Comparison of ENCODE assay signal across 17 cellular contexts in the genomic region with DNA sequence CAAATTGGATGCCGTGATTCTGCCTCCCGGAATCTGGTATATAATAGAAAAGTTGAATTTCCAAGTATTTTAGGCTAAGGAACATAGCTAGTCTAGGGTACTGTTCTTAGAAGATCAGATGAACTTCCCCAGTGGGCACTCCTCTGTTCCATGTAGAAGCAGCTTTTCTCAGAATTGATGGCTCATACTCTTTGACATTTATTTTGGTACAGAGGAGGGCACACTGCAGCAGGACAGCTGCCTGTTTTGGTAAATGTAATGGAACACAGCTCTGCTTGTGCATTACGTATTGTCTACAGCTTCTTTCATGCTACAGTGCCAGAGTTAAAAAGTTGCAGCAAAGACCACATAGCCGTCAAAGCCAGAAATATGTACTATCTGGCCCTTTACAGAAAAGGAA.
"Had no signal": no experiment of that assay in that cellular context is flagged by ENCODE, and none has a peak within 500 bp of the region (broad histone marks: within the 10 kb centered on the region; RNA-seq: fewer than 3 reads in every experiment).

No MANE protein-coding gene starts in this region.

- H3K4me3 Mint-ChIP-seq: mesothelial cell of epicardium, neural progenitor cell had no signal

- DNase-seq: activated CD8-positive, alpha-beta memory T cell treated with anti-CD3 and anti-CD28 coated beads for 24 hours; activated gamma-delta T cell; aorta; cerebellar nuclear complex; effector memory CD4-positive, alpha-beta T cell; foreskin melanocyte; heart left ventricle; left cardiac atrium; lower lobe of right lung; pancreas; SK-N-SH; stimulated activated CD4-positive, alpha-beta T cell treated with anti-CD3 and anti-CD28 coated beads, Interleukin-12 subunit alpha, Interleukin-12 subunit beta, amount 100 ng/mL, for 4 hours; T-cell; T1000 had no signal

- H3K4me3 ChIP-seq: heart left ventricle, lower lobe of right lung, neural progenitor cell, pancreas, suprapubic skin had no signal

- H3K27ac Mint-ChIP-seq: mesothelial cell of epicardium, neural progenitor cell, T-cell had no signal

- H3K9ac ChIP-seq: neural progenitor cell, SK-N-SH had no signal

- H3K27ac ChIP-seq: lower lobe of right lung, neural progenitor cell, pancreas, suprapubic skin had no signal

- H3K9me3 ChIP-seq: heart left ventricle, lower lobe of right lung, pancreas, SK-N-SH, suprapubic skin had no signal

- H3K36me3 ChIP-seq: neural progenitor cell had no signal

- ATAC-seq: left cardiac atrium, lower lobe of right lung, pancreas, T-cell had no signal

- H3K9me3 Mint-ChIP-seq: mesothelial cell of epicardium, neural progenitor cell, T-cell had no signal

- H3K27me3 Mint-ChIP-seq: T-cell had no signal
